1 cellular context compared by ENCODE assay signal in genomic region chr10:18005781-18006456, GRCh38.
TF ChIP-seq lines count a peak whose summit lies in the region.

No MANE protein-coding gene starts in this region.

TF ChIP-seq in HEK293, 187 proteins besides CTCF, POLR2A, EP300 and RAD21 (continued from another document and continues in another):
- no peak for TF ChIP-seq ZNF202 (tag by site-specific recombination; IDR thresholded peaks at IDR 0.05; ENCODE audit: borderline replicate concordance)
- TF ChIP-seq SP2 (tag by site-specific recombination; IDR thresholded peaks at IDR 0.05), result no peak
- TF ChIP-seq ZNF280D (tag by site-specific recombination; IDR thresholded peaks at IDR 0.05), result no peak
- TF ChIP-seq ZNF292 (tag by site-specific recombination; IDR thresholded peaks at IDR 0.05; ENCODE audit: borderline replicate concordance, low read depth), result no peak
- no peak for TF ChIP-seq ZNF777 (tag by site-specific recombination; IDR thresholded peaks at IDR 0.05; ENCODE audit: borderline replicate concordance)
- no peak for TF ChIP-seq ZNF138 (tag by site-specific recombination; IDR thresholded peaks at IDR 0.05; ENCODE audit: borderline replicate concordance)
- TF ChIP-seq ZNF664 (tag by site-specific recombination; IDR thresholded peaks at IDR 0.05), result peak; percentile 88
- TF ChIP-seq ZNF16 (tag by site-specific recombination; IDR thresholded peaks at IDR 0.05; ENCODE audit: low read depth), result no peak
- TF ChIP-seq KLF16 (tag by site-specific recombination; IDR thresholded peaks at IDR 0.05), result no peak
- no peak for TF ChIP-seq EGR2 (tag by site-specific recombination; IDR thresholded peaks at IDR 0.05; ENCODE audit: low read depth)
- TF ChIP-seq ZNF184 (tag by site-specific recombination; IDR thresholded peaks at IDR 0.05), result no peak
- TF ChIP-seq ZXDB (tag by site-specific recombination; IDR thresholded peaks at IDR 0.05), result peak; percentile 61
- TF ChIP-seq ZNF148 (tag by site-specific recombination; IDR thresholded peaks at IDR 0.05; ENCODE audit: borderline replicate concordance), result no peak
- no peak for TF ChIP-seq ZNF600 (tag by site-specific recombination; IDR thresholded peaks at IDR 0.05)
- TF ChIP-seq ZNF558 (tag by site-specific recombination; IDR thresholded peaks at IDR 0.05), result no peak
- no peak for TF ChIP-seq ZBTB20 (tag by site-specific recombination; IDR thresholded peaks at IDR 0.05)
- no peak for TF ChIP-seq ZNF621 (tag by site-specific recombination; IDR thresholded peaks at IDR 0.05)
- TF ChIP-seq ZNF692 (tag by site-specific recombination; IDR thresholded peaks at IDR 0.05), result 0 out of 2 replicates have a peak, but pooled peaks have one; percentile 52
- TF ChIP-seq ZBTB8A (tag by site-specific recombination; IDR thresholded peaks at IDR 0.05), result no peak
- no peak for TF ChIP-seq ZNF18 (tag by site-specific recombination; IDR thresholded peaks at IDR 0.05)
- TF ChIP-seq ZNF670 (tag by site-specific recombination; IDR thresholded peaks at IDR 0.05; ENCODE audit: low read depth), result no peak
- no peak for TF ChIP-seq ZNF133 (tag by site-specific recombination; IDR thresholded peaks at IDR 0.05)
- TF ChIP-seq ZNF776 (tag by site-specific recombination; IDR thresholded peaks at IDR 0.05; ENCODE audit: borderline replicate concordance), result no peak
- peak; percentile 23; the same call in 1 of the 2 replicates for TF ChIP-seq PRDM10 (tag by site-specific recombination; IDR thresholded peaks at IDR 0.05)
- no peak for TF ChIP-seq BCL11B (tag by site-specific recombination; IDR thresholded peaks at IDR 0.05; ENCODE audit: low read depth)
- peak; percentile 60 for TF ChIP-seq ZNF362 (tag by site-specific recombination; IDR thresholded peaks at IDR 0.05)
- TF ChIP-seq ZNF121 (tag by site-specific recombination; IDR thresholded peaks at IDR 0.05), result no peak
- TF ChIP-seq ZNF518A (tag by site-specific recombination; conservative IDR thresholded peaks at IDR 0.05; ENCODE audit: low read depth), result no peak
- TF ChIP-seq ZNF146 (tag by site-specific recombination; IDR thresholded peaks at IDR 0.05), result no peak
- TF ChIP-seq ZNF596 (tag by site-specific recombination; IDR thresholded peaks at IDR 0.05), result no peak
- no peak for TF ChIP-seq TCF7L2 (IDR thresholded peaks at IDR 0.05; ENCODE audit: borderline replicate concordance, low read depth, low read length)
- TF ChIP-seq ZNF404 (tag by site-specific recombination; IDR thresholded peaks at IDR 0.05), result no peak
- TF ChIP-seq ZNF677 (tag by site-specific recombination; IDR thresholded peaks at IDR 0.05), result no peak
- TF ChIP-seq KLF1 (tag by site-specific recombination; IDR thresholded peaks at IDR 0.05), result no peak
- TF ChIP-seq ZNF19 (tag by site-specific recombination; IDR thresholded peaks at IDR 0.05; ENCODE audit: low read depth), result no peak
- no peak for TF ChIP-seq KLF9 (tag by site-specific recombination; IDR thresholded peaks at IDR 0.05; ENCODE audit: low read depth)
- TF ChIP-seq ZBTB11 (tag by site-specific recombination; conservative IDR thresholded peaks at IDR 0.05; ENCODE audit: low read depth), result no peak
- no peak for TF ChIP-seq ZBTB48 (tag by site-specific recombination; IDR thresholded peaks at IDR 0.05)
- no peak for TF ChIP-seq ZFP69B (tag by site-specific recombination; IDR thresholded peaks at IDR 0.05)
